Comparison of ENCODE assay signal across 2 cellular contexts in the genomic region with DNA sequence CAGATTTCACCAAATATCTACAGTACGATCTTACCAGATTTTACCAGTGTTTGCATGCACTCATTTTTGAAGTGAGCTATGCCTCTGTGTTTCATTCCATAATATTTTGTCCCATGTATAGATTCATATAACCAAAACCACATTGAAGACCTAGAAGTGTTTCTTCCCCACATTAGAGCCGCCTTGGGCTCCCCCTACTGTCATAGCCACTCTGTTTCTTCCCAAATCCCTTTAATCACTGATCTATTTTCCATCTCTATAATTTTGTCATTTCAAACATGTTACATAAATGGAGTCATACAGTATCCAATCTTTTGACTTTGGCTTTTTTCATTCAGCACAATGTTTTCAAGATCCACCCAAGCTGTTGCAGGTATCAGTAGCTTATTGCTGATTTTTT.
TF ChIP-seq lines count a peak whose summit lies in the region.

No MANE protein-coding gene starts in this region.

TF ChIP-seq in GM23338, 12 proteins besides CTCF, POLR2A, EP300 and RAD21:
- TF ChIP-seq CREB1 (CRISPR knock-in tag; IDR thresholded peaks at IDR 0.05; ENCODE audit: low read depth) (no peak), JUNB (IDR thresholded peaks at IDR 0.05; ENCODE audit: unreplicated experiment) (no peak), ZNF331 (CRISPR knock-in tag; IDR thresholded peaks at IDR 0.05; ENCODE audit: low read depth) (no peak), ZNF114 (CRISPR knock-in tag; IDR thresholded peaks at IDR 0.05) (no peak)
- TF ChIP-seq, protein P1, sequence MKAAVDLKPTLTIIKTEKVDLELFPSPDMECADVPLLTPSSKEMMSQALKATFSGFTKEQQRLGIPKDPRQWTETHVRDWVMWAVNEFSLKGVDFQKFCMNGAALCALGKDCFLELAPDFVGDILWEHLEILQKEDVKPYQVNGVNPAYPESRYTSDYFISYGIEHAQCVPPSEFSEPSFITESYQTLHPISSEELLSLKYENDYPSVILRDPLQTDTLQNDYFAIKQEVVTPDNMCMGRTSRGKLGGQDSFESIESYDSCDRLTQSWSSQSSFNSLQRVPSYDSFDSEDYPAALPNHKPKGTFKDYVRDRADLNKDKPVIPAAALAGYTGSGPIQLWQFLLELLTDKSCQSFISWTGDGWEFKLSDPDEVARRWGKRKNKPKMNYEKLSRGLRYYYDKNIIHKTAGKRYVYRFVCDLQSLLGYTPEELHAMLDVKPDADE (IDR thresholded peaks at IDR 0.05): no peak
- TF ChIP-seq, protein P2, sequence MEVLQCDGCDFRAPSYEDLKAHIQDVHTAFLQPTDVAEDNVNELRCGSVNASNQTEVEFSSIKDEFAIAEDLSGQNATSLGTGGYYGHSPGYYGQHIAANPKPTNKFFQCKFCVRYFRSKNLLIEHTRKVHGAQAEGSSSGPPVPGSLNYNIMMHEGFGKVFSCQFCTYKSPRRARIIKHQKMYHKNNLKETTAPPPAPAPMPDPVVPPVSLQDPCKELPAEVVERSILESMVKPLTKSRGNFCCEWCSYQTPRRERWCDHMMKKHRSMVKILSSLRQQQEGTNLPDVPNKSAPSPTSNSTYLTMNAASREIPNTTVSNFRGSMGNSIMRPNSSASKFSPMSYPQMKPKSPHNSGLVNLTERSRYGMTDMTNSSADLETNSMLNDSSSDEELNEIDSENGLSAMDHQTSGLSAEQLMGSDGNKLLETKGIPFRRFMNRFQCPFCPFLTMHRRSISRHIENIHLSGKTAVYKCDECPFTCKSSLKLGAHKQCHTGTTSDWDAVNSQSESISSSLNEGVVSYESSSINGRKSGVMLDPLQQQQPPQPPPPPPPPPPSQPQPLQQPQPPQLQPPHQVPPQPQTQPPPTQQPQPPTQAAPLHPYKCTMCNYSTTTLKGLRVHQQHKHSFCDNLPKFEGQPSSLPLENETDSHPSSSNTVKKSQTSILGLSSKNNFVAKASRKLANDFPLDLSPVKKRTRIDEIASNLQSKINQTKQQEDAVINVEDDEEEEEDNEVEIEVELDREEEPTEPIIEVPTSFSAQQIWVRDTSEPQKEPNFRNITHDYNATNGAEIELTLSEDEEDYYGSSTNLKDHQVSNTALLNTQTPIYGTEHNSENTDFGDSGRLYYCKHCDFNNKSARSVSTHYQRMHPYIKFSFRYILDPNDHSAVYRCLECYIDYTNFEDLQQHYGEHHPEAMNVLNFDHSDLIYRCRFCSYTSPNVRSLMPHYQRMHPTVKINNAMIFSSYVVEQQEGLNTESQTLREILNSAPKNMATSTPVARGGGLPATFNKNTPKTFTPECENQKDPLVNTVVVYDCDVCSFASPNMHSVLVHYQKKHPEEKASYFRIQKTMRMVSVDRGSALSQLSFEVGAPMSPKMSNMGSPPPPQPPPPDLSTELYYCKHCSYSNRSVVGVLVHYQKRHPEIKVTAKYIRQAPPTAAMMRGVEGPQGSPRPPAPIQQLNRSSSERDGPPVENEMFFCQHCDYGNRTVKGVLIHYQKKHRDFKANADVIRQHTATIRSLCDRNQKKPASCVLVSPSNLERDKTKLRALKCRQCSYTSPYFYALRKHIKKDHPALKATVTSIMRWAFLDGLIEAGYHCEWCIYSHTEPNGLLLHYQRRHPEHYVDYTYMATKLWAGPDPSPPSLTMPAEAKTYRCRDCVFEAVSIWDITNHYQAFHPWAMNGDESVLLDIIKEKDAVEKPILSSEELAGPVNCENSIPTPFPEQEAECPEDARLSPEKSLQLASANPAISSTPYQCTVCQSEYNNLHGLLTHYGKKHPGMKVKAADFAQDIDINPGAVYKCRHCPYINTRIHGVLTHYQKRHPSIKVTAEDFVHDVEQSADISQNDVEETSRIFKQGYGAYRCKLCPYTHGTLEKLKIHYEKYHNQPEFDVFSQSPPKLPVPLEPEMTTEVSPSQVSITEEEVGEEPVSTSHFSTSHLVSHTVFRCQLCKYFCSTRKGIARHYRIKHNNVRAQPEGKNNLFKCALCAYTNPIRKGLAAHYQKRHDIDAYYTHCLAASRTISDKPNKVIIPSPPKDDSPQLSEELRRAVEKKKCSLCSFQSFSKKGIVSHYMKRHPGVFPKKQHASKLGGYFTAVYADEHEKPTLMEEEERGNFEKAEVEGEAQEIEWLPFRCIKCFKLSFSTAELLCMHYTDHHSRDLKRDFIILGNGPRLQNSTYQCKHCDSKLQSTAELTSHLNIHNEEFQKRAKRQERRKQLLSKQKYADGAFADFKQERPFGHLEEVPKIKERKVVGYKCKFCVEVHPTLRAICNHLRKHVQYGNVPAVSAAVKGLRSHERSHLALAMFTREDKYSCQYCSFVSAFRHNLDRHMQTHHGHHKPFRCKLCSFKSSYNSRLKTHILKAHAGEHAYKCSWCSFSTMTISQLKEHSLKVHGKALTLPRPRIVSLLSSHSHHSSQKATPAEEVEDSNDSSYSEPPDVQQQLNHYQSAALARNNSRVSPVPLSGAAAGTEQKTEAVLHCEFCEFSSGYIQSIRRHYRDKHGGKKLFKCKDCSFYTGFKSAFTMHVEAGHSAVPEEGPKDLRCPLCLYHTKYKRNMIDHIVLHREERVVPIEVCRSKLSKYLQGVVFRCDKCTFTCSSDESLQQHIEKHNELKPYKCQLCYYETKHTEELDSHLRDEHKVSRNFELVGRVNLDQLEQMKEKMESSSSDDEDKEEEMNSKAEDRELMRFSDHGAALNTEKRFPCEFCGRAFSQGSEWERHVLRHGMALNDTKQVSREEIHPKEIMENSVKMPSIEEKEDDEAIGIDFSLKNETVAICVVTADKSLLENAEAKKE (CRISPR knock-in tag; IDR thresholded peaks at IDR 0.05): no peak

TF ChIP-seq in SK-N-SH treated with all-trans-retinoic acid at 6 μM for 48 hours, 23 proteins besides CTCF, POLR2A, EP300 and RAD21:
- TF ChIP-seq OSR1 (CRISPR knock-in tag; IDR thresholded peaks at IDR 0.05): no peak
- no peak for TF ChIP-seq ZC3H10 (CRISPR knock-in tag; IDR thresholded peaks at IDR 0.05)
- TF ChIP-seq ESRRG (CRISPR knock-in tag; IDR thresholded peaks at IDR 0.05): no peak
- TF ChIP-seq SNAI2 (CRISPR knock-in tag; IDR thresholded peaks at IDR 0.05): no peak
- no peak for TF ChIP-seq GLIS3 (CRISPR knock-in tag; IDR thresholded peaks at IDR 0.05)
- no peak for TF ChIP-seq TCF4 (CRISPR knock-in tag; IDR thresholded peaks at IDR 0.05; ENCODE audit: borderline replicate concordance)
- no peak for TF ChIP-seq ZFP3 (CRISPR knock-in tag; IDR thresholded peaks at IDR 0.05)
- TF ChIP-seq ZNF565 (CRISPR knock-in tag; conservative IDR thresholded peaks at IDR 0.05; ENCODE audit: low read depth): no peak
- TF ChIP-seq PPARA (CRISPR knock-in tag; IDR thresholded peaks at IDR 0.05; ENCODE audit: borderline replicate concordance): no peak
- TF ChIP-seq ARNTL (CRISPR knock-in tag; IDR thresholded peaks at IDR 0.05; ENCODE audit: borderline replicate concordance, low read depth): no peak
- TF ChIP-seq ZNF8 (CRISPR knock-in tag; IDR thresholded peaks at IDR 0.05): no peak
- TF ChIP-seq, protein P3, sequence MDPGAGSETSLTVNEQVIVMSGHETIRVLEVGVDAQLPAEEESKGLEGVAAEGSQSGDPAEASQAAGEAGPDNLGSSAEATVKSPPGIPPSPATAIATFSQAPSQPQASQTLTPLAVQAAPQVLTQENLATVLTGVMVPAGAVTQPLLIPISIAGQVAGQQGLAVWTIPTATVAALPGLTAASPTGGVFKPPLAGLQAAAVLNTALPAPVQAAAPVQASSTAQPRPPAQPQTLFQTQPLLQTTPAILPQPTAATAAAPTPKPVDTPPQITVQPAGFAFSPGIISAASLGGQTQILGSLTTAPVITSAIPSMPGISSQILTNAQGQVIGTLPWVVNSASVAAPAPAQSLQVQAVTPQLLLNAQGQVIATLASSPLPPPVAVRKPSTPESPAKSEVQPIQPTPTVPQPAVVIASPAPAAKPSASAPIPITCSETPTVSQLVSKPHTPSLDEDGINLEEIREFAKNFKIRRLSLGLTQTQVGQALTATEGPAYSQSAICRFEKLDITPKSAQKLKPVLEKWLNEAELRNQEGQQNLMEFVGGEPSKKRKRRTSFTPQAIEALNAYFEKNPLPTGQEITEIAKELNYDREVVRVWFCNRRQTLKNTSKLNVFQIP (CRISPR knock-in tag; IDR thresholded peaks at IDR 0.05; ENCODE audit: borderline replicate concordance, low read depth): no peak
TF ChIP-seq in SK-N-SH treated with all-trans-retinoic acid at 6 μM for 48 hours: peak in this region for 0.
